ENCODE assay signal across 20 cellular contexts in genomic region chr13:76845865-76846264, GRCh38.
"Had no signal": no experiment of that assay in that cellular context is flagged by ENCODE, and none has a peak within 500 bp of the region (broad histone marks: within the 10 kb centered on the region; RNA-seq: fewer than 3 reads in every experiment).

No MANE protein-coding gene starts in this region.

- H3K36me3 ChIP-seq: esophagus squamous epithelium, neural progenitor cell, pancreas, tibial nerve had no signal

- H3K79me2 ChIP-seq: hepatocyte had no signal

- H3K27ac ChIP-seq: esophagus squamous epithelium, foreskin keratinocyte, hepatocyte, neural progenitor cell, pancreas had no signal

- ATAC-seq: effector memory CD8-positive, alpha-beta T cell; foreskin keratinocyte; left lobe of liver; mucosa of descending colon; naive thymus-derived CD8-positive, alpha-beta T cell; pancreas; right cardiac atrium; stimulated activated effector memory CD8-positive, alpha-beta T cell treated with anti-CD3 and anti-CD28 coated beads, Interleukin-12 subunit alpha, Interleukin-12 subunit beta, amount 100 ng/mL, for 72 hours; stimulated activated naive CD8-positive, alpha-beta T cell treated with anti-CD3 and anti-CD28 coated beads, Interleukin-15, Interleukin-2, amounts not matched to agents 100 U/mL and 50 U/mL, for 24 hours had no signal

- H3K4me3 ChIP-seq: esophagus squamous epithelium, hepatocyte, mucosa of descending colon, neural progenitor cell, pancreas, tibial nerve had no signal

- H3K4me1 ChIP-seq: esophagus squamous epithelium, foreskin keratinocyte, neural progenitor cell, pancreas had no signal

- H3K27me3 ChIP-seq: esophagus squamous epithelium, foreskin keratinocyte, hepatocyte, neural progenitor cell, pancreas, tibial nerve had no signal

- DNase-seq: cerebellar nuclear complex; effector memory CD8-positive, alpha-beta T cell; esophagus squamous epithelium; foreskin keratinocyte; head of caudate nucleus; kidney glomerular epithelial cell; mammary epithelial cell; mucosa of descending colon; naive thymus-derived CD8-positive, alpha-beta T cell; nucleus accumbens; pancreas; right cardiac atrium; stimulated activated CD4-positive, alpha-beta T cell treated with anti-CD3 and anti-CD28 coated beads, Interleukin-4, amount 100 ng/mL, for 1 hour; stimulated activated CD8-positive, alpha-beta memory T cell treated with anti-CD3 and anti-CD28 coated beads, Interleukin-4, amount 100 ng/mL, for 48 hours; stimulated activated naive CD8-positive, alpha-beta T cell treated with anti-CD3 and anti-CD28 coated beads, Interleukin-15, Interleukin-2, amounts not matched to agents 100 U/mL and 50 U/mL, for 24 hours had no signal

- H3K4me2 ChIP-seq: hepatocyte, neural progenitor cell had no signal

- H3K9ac ChIP-seq: neural progenitor cell had no signal

- H3K9me3 ChIP-seq: esophagus squamous epithelium, mucosa of descending colon, pancreas, tibial nerve had no signal

- H2AFZ ChIP-seq: hepatocyte had no signal
